14 cellular contexts compared by ENCODE assay signal in the genomic region with DNA sequence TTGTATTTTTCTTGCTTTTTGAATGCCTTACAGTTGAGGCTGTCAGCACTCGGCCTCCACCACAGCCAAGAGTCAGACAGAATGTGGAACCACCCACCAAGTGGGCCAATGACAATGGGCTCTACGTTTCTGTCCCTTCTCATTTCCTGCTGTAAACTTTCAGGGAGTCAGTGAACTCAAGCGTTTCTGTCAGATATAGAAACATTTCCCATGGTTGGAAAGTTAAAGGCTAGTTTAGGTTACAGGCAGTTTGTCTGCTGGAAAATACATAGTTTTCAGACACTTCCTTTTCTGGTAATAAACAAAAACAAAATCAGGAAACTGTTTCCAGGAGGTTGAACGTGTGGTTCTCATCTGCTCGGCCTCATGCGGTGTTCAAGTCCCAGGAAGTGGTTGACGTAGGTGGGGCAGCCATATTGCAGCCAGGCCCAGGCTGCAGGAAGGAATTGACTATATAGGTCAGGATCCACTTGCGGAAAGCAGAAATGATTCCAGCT.
DNase-seq lines count a peak whose midpoint lies in the region; ATAC-seq lines count a peak whose summit lies in the region.
"Had no signal": no experiment of that assay in that cellular context is flagged by ENCODE, and none has a peak within 500 bp of the region (broad histone marks: within the 10 kb centered on the region; RNA-seq: fewer than 3 reads in every experiment).

No MANE protein-coding gene starts in this region.

- ATAC-seq in effector memory CD8-positive, alpha-beta T cell (replicated peaks), result peak; percentile 92
- ATAC-seq in GM19035 (IDR thresholded peaks at IDR 0.05; ENCODE audit: unreplicated experiment), result no peak
- ATAC-seq: A549 had no signal

- peaks cover 70% of the 10 kb centered on the region for H3K4me1 Mint-ChIP-seq in activated CD4-positive, alpha-beta memory T cell treated with anti-CD3 and anti-CD28 coated beads for 36 hours (ENCODE audit: low read depth)
- peaks cover 27 to 37% of the 10 kb centered on the region in 2 donors for H3K4me1 Mint-ChIP-seq in effector memory CD8-positive, alpha-beta T cell (ENCODE audit: low read depth in 2 of 2)

- H3K9me3 Mint-ChIP-seq in activated CD4-positive, alpha-beta memory T cell treated with anti-CD3 and anti-CD28 coated beads for 36 hours, result peaks cover 6% of the 10 kb centered on the region
- peaks cover 0 to 5% of the 10 kb centered on the region in 2 donors for H3K9me3 Mint-ChIP-seq in effector memory CD8-positive, alpha-beta T cell

- CTCF ChIA-PET in activated CD4-positive, alpha-beta memory T cell treated with anti-CD3 and anti-CD28 coated beads for 36 hours (lab: Charles Lee), result no interaction called here

- H3K36me3 Mint-ChIP-seq in activated CD4-positive, alpha-beta memory T cell treated with anti-CD3 and anti-CD28 coated beads for 36 hours, result peaks cover 7% of the 10 kb centered on the region
- H3K36me3 Mint-ChIP-seq in effector memory CD8-positive, alpha-beta T cell (ENCODE audit: insufficient read depth), result peaks cover 4% of the 10 kb centered on the region

- POLR2A ChIA-PET in activated CD4-positive, alpha-beta memory T cell treated with anti-CD3 and anti-CD28 coated beads for 36 hours (lab: Charles Lee), result interaction anchor here (1.1 kb wide), 1 partner anchor 12 kb away, joined by 4 read pairs; no protein-coding TSS in a partner anchor

- intact Hi-C loops in activated CD4-positive, alpha-beta memory T cell treated with anti-CD3 and anti-CD28 coated beads for 36 hours (cut with micrococcal nuclease), result loop anchor here (1.0 to 5.0 kb wide), 3 partner anchors 11 to 117 kb away; no protein-coding TSS in a partner anchor
- intact Hi-C loops in head of caudate nucleus (cut with DNase I), result no loop called here

- H3K27ac Mint-ChIP-seq in activated CD4-positive, alpha-beta memory T cell treated with anti-CD3 and anti-CD28 coated beads for 36 hours, result peak overlapping the region; percentile 94
- H3K27ac Mint-ChIP-seq in effector memory CD8-positive, alpha-beta T cell, result peak overlapping the region; percentile 26 to 96

- H3K27me3 Mint-ChIP-seq in activated CD4-positive, alpha-beta memory T cell treated with anti-CD3 and anti-CD28 coated beads for 36 hours, result no peaks in the 10 kb centered on the region
- H3K27me3 Mint-ChIP-seq in effector memory CD8-positive, alpha-beta T cell, result no peaks in the 10 kb centered on the region

- DNase-seq in activated CD8-positive, alpha-beta memory T cell treated with anti-CD3 and anti-CD28 coated beads for 24 hours, result peak; percentile 61
- no peak for DNase-seq in activated CD8-positive, alpha-beta memory T cell treated with anti-CD3 and anti-CD28 coated beads, Interleukin-2, amount 50 U/mL, for 48 hours
- peak; percentile 75 for DNase-seq in activated CD4-positive, alpha-beta memory T cell treated with anti-CD3 and anti-CD28 coated beads for 36 hours
- peak in 2 of 3 experiments; percentile 24 to 25 for DNase-seq in effector memory CD8-positive, alpha-beta T cell
- peak in 5 of 6 experiments; percentile 7 to 69 (median 45) for DNase-seq in stimulated activated naive CD4-positive, alpha-beta T cell (lab: John Stamatoyannopoulos, UW)
- no peak for DNase-seq in head of caudate nucleus
- DNase-seq in NCI-H1436 treated with DMSO at 0.1 percent for 48 hours (lab: John Stamatoyannopoulos, UW), result no peak
- DNase-seq: EL, GOT3, NCI-H524, occipital lobe, SJCRH30 had no signal

- peak overlapping the region; percentile 36 for H3K4me3 Mint-ChIP-seq in activated CD4-positive, alpha-beta memory T cell treated with anti-CD3 and anti-CD28 coated beads for 36 hours
- peak overlapping the region; percentile 64 to 72 for H3K4me3 Mint-ChIP-seq in effector memory CD8-positive, alpha-beta T cell

Comparison
In these comparisons a context has a peak if more than half of its experiments do, and no peak if none do; other contexts are left out.
1. DNase-seq: peak in activated CD8-positive, alpha-beta memory T cell treated with anti-CD3 and anti-CD28 coated beads for 24 hours (single experiment), activated CD4-positive, alpha-beta memory T cell treated with anti-CD3 and anti-CD28 coated beads for 36 hours (single experiment), effector memory CD8-positive, alpha-beta T cell (2 of 3) and stimulated activated naive CD4-positive, alpha-beta T cell (5 of 6); none in activated CD8-positive, alpha-beta memory T cell treated with anti-CD3 and anti-CD28 coated beads, Interleukin-2, amount 50 U/mL, for 48 hours (single experiment), head of caudate nucleus (0 of 42) and NCI-H1436 treated with DMSO at 0.1 percent for 48 hours (single experiment).